ENCODE assay signal across 8 cellular contexts in the genomic region with DNA sequence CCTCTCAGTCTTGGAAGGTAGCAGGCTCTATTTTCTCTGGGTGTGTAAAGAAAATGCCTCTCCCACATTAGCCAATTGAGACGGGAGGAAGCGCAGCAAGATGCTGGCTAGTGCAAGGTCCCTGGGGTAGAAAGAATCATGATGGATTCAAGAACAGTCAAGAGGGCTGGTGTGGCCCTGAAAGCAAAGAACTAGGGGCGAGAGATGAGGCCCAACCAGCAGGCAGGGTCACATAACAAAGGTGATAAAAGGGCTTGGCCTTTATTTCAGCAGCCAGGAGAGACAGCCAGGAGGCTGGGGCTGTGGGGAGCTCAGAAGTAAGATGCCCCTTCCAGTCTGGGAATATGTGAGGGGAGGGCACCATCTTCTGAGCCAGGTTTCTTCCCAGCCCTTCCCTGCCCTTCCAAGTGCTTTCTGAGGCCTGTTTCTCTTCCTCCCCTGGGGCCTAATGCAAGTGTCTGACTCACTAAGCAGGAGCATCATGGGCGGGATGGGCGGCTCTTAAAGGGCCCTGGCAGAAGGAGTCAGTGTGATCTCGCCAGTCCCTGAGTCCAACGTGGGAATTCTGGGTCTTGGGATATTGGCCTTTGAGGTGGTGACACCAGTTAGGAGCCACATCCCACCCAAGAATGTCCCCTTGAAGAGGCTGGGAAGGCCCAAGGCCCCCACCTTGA. TPM values are rescaled to one million over a fixed set of nuclear protein-coding genes. Genes with fewer than 3 reads are reported as not detected.
A peak's percentile ranks its signal among the peaks of the same experiment; 100 is the strongest.
DNase-seq lines count a peak whose midpoint lies in the region; ATAC-seq and TF ChIP-seq lines count a peak whose summit lies in the region.

No MANE protein-coding gene starts in this region.

- H3K4me3 ChIP-seq in right atrium auricular region: no peak overlapping the region
- no peak overlapping the region for H3K4me3 ChIP-seq in testis

- H3K9me3 ChIP-seq in right atrium auricular region (no peaks in the 10 kb centered on the region), testis (no peaks in the 10 kb centered on the region)

- H3K27me3 Mint-ChIP-seq in activated naive CD8-positive, alpha-beta T cell treated with anti-CD3 and anti-CD28 coated beads, Interleukin-2, amount 10 ng/mL, durations not matched to agents 7 days and 5 days: no peaks in the 10 kb centered on the region

- no peak for ATAC-seq in activated naive CD8-positive, alpha-beta T cell treated with anti-CD3 and anti-CD28 coated beads, Interleukin-2, amount 10 ng/mL, durations not matched to agents 7 days and 5 days (ENCODE audit: low read depth)

- H3K36me3 ChIP-seq in right atrium auricular region: no peaks in the 10 kb centered on the region
- H3K36me3 ChIP-seq in testis (ENCODE audit: low read depth, missing control alignments): no peaks in the 10 kb centered on the region

- peaks cover 44% of the 10 kb centered on the region for H3K36me3 Mint-ChIP-seq in activated naive CD8-positive, alpha-beta T cell treated with anti-CD3 and anti-CD28 coated beads, Interleukin-2, amount 10 ng/mL, durations not matched to agents 7 days and 5 days

- intact Hi-C loops in testis (cut with DNase I; ENCODE audit: low total_unique reads): no loop called here

- H3K9me3 Mint-ChIP-seq in activated naive CD8-positive, alpha-beta T cell treated with anti-CD3 and anti-CD28 coated beads, Interleukin-2, amount 10 ng/mL, durations not matched to agents 7 days and 5 days: no peaks in the 10 kb centered on the region

- peak overlapping the region; percentile 99 for H3K27ac Mint-ChIP-seq in activated naive CD8-positive, alpha-beta T cell treated with anti-CD3 and anti-CD28 coated beads, Interleukin-2, amount 10 ng/mL, durations not matched to agents 7 days and 5 days

- H3K4me1 Mint-ChIP-seq in activated naive CD8-positive, alpha-beta T cell treated with anti-CD3 and anti-CD28 coated beads, Interleukin-2, amount 10 ng/mL, durations not matched to agents 7 days and 5 days: peaks cover 62% of the 10 kb centered on the region

- DNase-seq in AG08396 (ENCODE audit: low spot score) (peak; percentile 87), HK-2 (ENCODE audit: unreplicated experiment) (peak; percentile 69), right atrium auricular region (ENCODE audit: low spot score) (peak; percentile 83), testis (peak; percentile 54), HuH-7.5 (ENCODE audit: low spot score) (no peak)
- DNase-seq in activated naive CD8-positive, alpha-beta T cell treated with anti-CD3 and anti-CD28 coated beads, Interleukin-2, amount 10 ng/mL, durations not matched to agents 7 days and 5 days: no peak
- no peak for DNase-seq in activated effector memory CD4-positive, alpha-beta T cell treated with anti-CD3 and anti-CD28 coated beads, Interleukin-2, amount 50 U/mL, for 16 hours
- no peak for DNase-seq in effector CD4-positive, alpha-beta T cell

- TF ChIP-seq CTCF in right atrium auricular region (IDR thresholded peaks at IDR 0.05) (no peak), testis (IDR thresholded peaks at IDR 0.05) (no peak)

- TF ChIP-seq POLR2A in testis (IDR thresholded peaks at IDR 0.05): no peak

- peak overlapping the region; percentile 59 to 76 for H3K27ac ChIP-seq in right atrium auricular region
- peak overlapping the region in 1 of 2 donors; percentile 30 for H3K27ac ChIP-seq in testis

- 69 to 75% methylated on average over 3 to 7 of the region's 7 CpGs for WGBS in testis, 2 donors

- POLR2A ChIA-PET in activated naive CD8-positive, alpha-beta T cell treated with anti-CD3 and anti-CD28 coated beads, Interleukin-2, amount 10 ng/mL, durations not matched to agents 7 days and 5 days (lab: Charles Lee): interaction anchor here (1.1 to 1.5 kb wide), 3 partner anchors 10 to 56 kb away, joined by 3 to 4 read pairs (median 4); no protein-coding TSS in a partner anchor

- no peaks in the 10 kb centered on the region for H3K27me3 ChIP-seq in right atrium auricular region
- H3K27me3 ChIP-seq in testis: no peaks in the 10 kb centered on the region

- H3K4me3 Mint-ChIP-seq in activated naive CD8-positive, alpha-beta T cell treated with anti-CD3 and anti-CD28 coated beads, Interleukin-2, amount 10 ng/mL, durations not matched to agents 7 days and 5 days: peak overlapping the region; percentile 57

- peaks cover 0 to 38% of the 10 kb centered on the region in 2 donors for H3K4me1 ChIP-seq in right atrium auricular region
- H3K4me1 ChIP-seq in testis: peaks cover 18% of the 10 kb centered on the region

RNA-seq across cellular contexts. Expression of a gene that starts 3.9 kb away (rescaled TPM):
- total RNA-seq in activated naive CD8-positive, alpha-beta T cell treated with anti-CD3 and anti-CD28 coated beads, Interleukin-2, amount 10 ng/mL, durations not matched to agents 7 days and 5 days: 100 to 1,000 TPM; 401 to 414 TPM
- total RNA-seq in right atrium auricular region: 1 to 10 TPM; 8.0 to 9.7 TPM
- 10 to 100 TPM; 12.0 to 14.9 TPM for total RNA-seq in testis
- 10.3 TPM for polyA plus RNA-seq in testis (ENCODE audit: insufficient read depth, low read depth, low replicate concordance)

RNA-seq across cellular contexts. Expression of a gene that starts 23.7 kb away (rescaled TPM):
- not detected for total RNA-seq in activated naive CD8-positive, alpha-beta T cell treated with anti-CD3 and anti-CD28 coated beads, Interleukin-2, amount 10 ng/mL, durations not matched to agents 7 days and 5 days
- not detected for total RNA-seq in right atrium auricular region
- total RNA-seq in testis: under 1 TPM; 0.24 to 0.50 TPM
- polyA plus RNA-seq in testis (ENCODE audit: insufficient read depth, low read depth, low replicate concordance): 0.69 TPM

RNA-seq across cellular contexts. Expression of a gene that starts 53.5 kb away (rescaled TPM):
- total RNA-seq in activated naive CD8-positive, alpha-beta T cell treated with anti-CD3 and anti-CD28 coated beads, Interleukin-2, amount 10 ng/mL, durations not matched to agents 7 days and 5 days: 100 to 1,000 TPM; 134 to 157 TPM
- total RNA-seq in right atrium auricular region (100 to 1,000 TPM in 1 of 2 donors, 10 to 100 TPM in 1; 76.4 to 140 TPM), testis (10 to 100 TPM; 68.0 to 90.8 TPM)
- polyA plus RNA-seq in testis (ENCODE audit: insufficient read depth, low read depth, low replicate concordance): 88.9 TPM

Comparison
In these comparisons a context has a peak if more than half of its experiments do, and no peak if none do; other contexts are left out.
1. DNase-seq: peak in AG08396 (single experiment), HK-2 (single experiment), right atrium auricular region (single experiment) and testis (single experiment); none in activated naive CD8-positive, alpha-beta T cell treated with anti-CD3 and anti-CD28 coated beads, Interleukin-2, amount 10 ng/mL, durations not matched to agents 7 days and 5 days (single experiment), activated effector memory CD4-positive, alpha-beta T cell treated with anti-CD3 and anti-CD28 coated beads, Interleukin-2, amount 50 U/mL, for 16 hours (single experiment), HuH-7.5 (single experiment) and effector CD4-positive, alpha-beta T cell (single experiment).
2. RNA of a gene that starts 3.9 kb away (total RNA-seq): 401 to 414 TPM in activated naive CD8-positive, alpha-beta T cell treated with anti-CD3 and anti-CD28 coated beads, Interleukin-2, amount 10 ng/mL, durations not matched to agents 7 days and 5 days; 12.0 to 14.9 TPM in testis and 8.0 to 9.7 TPM in right atrium auricular region; every median in the first group is over 10 times any median in the second.